8 cellular contexts compared by ENCODE assay signal in genomic region chr12:121668750-121669524, GRCh38. TPM values are rescaled to one million over a fixed set of nuclear protein-coding genes. Genes with fewer than 3 reads are reported as not detected.
A peak's percentile ranks its signal among the peaks of the same experiment; 100 is the strongest.
DNase-seq lines count a peak whose midpoint lies in the region; TF ChIP-seq lines count a peak whose summit lies in the region.

No MANE protein-coding gene starts in this region.

- H3K9me3 ChIP-seq in PC-9 (ENCODE audit: insufficient read depth, low read depth), result no peaks in the 10 kb centered on the region

- peaks cover 8% of the 10 kb centered on the region; the same call in 1 of the 2 replicates for H3K79me2 ChIP-seq in PC-9 (ENCODE audit: low read depth)

- peaks cover 23% of the 10 kb centered on the region for H3F3A ChIP-seq in PC-9 (ENCODE audit: insufficient read depth, low read depth)

- DNase-seq in NCI-H748 (lab: John Stamatoyannopoulos, UW; ENCODE audit: unreplicated experiment), result peak; percentile 24
- DNase-seq in NCI-H748 treated with DMSO at 0.1 percent for 48 hours (lab: John Stamatoyannopoulos, UW), result no peak
- peak in 1 of 2 experiments; percentile 18 for DNase-seq in PC-9
- DNase-seq in activated naive CD4-positive, alpha-beta T cell treated with anti-CD3 and anti-CD28 coated beads, Interleukin-2, amount 10 ng/mL, durations not matched to agents 7 days and 5 days, result peak; percentile 77
- DNase-seq in iPS-NIHi7 (ENCODE audit: extremely low spot score), result peak; percentile 65
- peak; percentile 74 for DNase-seq in stimulated activated CD8-positive, alpha-beta memory T cell treated with anti-CD3 and anti-CD28 coated beads, Interleukin-4, amount 100 ng/mL, for 48 hours
- no peak for DNase-seq in occipital lobe (lab: John Stamatoyannopoulos, UW)
- DNase-seq in amniotic stem cell (lab: John Stamatoyannopoulos, UW), result no peak

- H3K4me3 ChIP-seq in PC-9, result no peak overlapping the region

- no peaks in the 10 kb centered on the region for H3K36me3 ChIP-seq in PC-9 (ENCODE audit: low read depth)

- peaks cover 79% of the 10 kb centered on the region for H3K4me1 Mint-ChIP-seq in activated naive CD4-positive, alpha-beta T cell treated with anti-CD3 and anti-CD28 coated beads, Interleukin-2, amount 10 ng/mL, durations not matched to agents 7 days and 5 days

- H3K9me2 ChIP-seq in PC-9 (ENCODE audit: insufficient read depth), result no peaks in the 10 kb centered on the region

- peak; percentile 62; the same call in 1 of the 2 replicates for TF ChIP-seq CTCF in PC-9 (conservative IDR thresholded peaks at IDR 0.05)

- H3K27ac ChIP-seq in PC-9, result no peak overlapping the region

- peak overlapping the region; percentile 35 for H3K4me2 ChIP-seq in PC-9

- CTCF ChIA-PET in PC-9 (lab: Charles Lee), result interaction anchor here (0.7 to 1.1 kb wide), 5 partner anchors 41 to 177 kb away, joined by 3 to 8 read pairs (median 3); partner anchors contain the start of gene ORAI1
- CTCF ChIA-PET in activated naive CD4-positive, alpha-beta T cell treated with anti-CD3 and anti-CD28 coated beads, Interleukin-2, amount 10 ng/mL, durations not matched to agents 7 days and 5 days (lab: Charles Lee), result interaction anchor here (0.6 to 5.2 kb wide), 31 partner anchors 8 to 190 kb away, joined by 3 to 96 read pairs (median 4); partner anchors contain the start of gene ORAI1

- intact Hi-C loops in PC-9 (cut with micrococcal nuclease; ENCODE audit: unreplicated experiment), result no loop called here

- H3K27ac Mint-ChIP-seq in activated naive CD4-positive, alpha-beta T cell treated with anti-CD3 and anti-CD28 coated beads, Interleukin-2, amount 10 ng/mL, durations not matched to agents 7 days and 5 days, result peak overlapping the region; percentile 75

- H4K20me1 ChIP-seq in PC-9 (ENCODE audit: insufficient read depth), result no peaks in the 10 kb centered on the region

- H3K27me3 Mint-ChIP-seq in activated naive CD4-positive, alpha-beta T cell treated with anti-CD3 and anti-CD28 coated beads, Interleukin-2, amount 10 ng/mL, durations not matched to agents 7 days and 5 days, result no peaks in the 10 kb centered on the region

- H3K36me3 Mint-ChIP-seq in activated naive CD4-positive, alpha-beta T cell treated with anti-CD3 and anti-CD28 coated beads, Interleukin-2, amount 10 ng/mL, durations not matched to agents 7 days and 5 days, result peaks cover 20% of the 10 kb centered on the region

- no TSS peak for BruUV-seq in PC-9 (replicated peaks; lab: Mats Ljungman, UMichigan)

- no peak overlapping the region for H3K4me3 Mint-ChIP-seq in activated naive CD4-positive, alpha-beta T cell treated with anti-CD3 and anti-CD28 coated beads, Interleukin-2, amount 10 ng/mL, durations not matched to agents 7 days and 5 days

- no peaks in the 10 kb centered on the region for H3K9me3 Mint-ChIP-seq in activated naive CD4-positive, alpha-beta T cell treated with anti-CD3 and anti-CD28 coated beads, Interleukin-2, amount 10 ng/mL, durations not matched to agents 7 days and 5 days

- POLR2A ChIA-PET in PC-9 (lab: Charles Lee; ENCODE audit: unreplicated experiment), result interaction anchor here (0.6 kb wide), 2 partner anchors 89 to 1173 kb away, joined by 3 read pairs; partner anchors contain the start of gene DYNLL1

- H3K27me3 ChIP-seq in PC-9 (ENCODE audit: insufficient read depth, low read depth), result no peaks in the 10 kb centered on the region

- H2AFZ ChIP-seq in PC-9, result no peak overlapping the region

- peaks cover 42% of the 10 kb centered on the region for H3K4me1 ChIP-seq in PC-9 (replicated peaks; ENCODE audit: insufficient read depth)

RNA-seq across cellular contexts. Expression of gene MORN3, which starts 0.5 kb away (rescaled TPM):
- total RNA-seq in PC-9 (2021) (1.8 and 2.9 TPM in 2 replicates), occipital lobe (2.8 TPM)

RNA-seq across cellular contexts. Expression of gene ORAI1, which starts 42.6 kb away (rescaled TPM):
- total RNA-seq in PC-9 (2021) (25.6 and 28.1 TPM in 2 replicates), occipital lobe (1.9 TPM)

RNA-seq across cellular contexts. Expression of gene TMEM120B, which starts 43.6 kb away (rescaled TPM):
- total RNA-seq in PC-9 (2021) (10.3 and 12.4 TPM in 2 replicates), occipital lobe (13.7 TPM)

Comparison
In these comparisons a context has a peak if more than half of its experiments do, and no peak if none do; other contexts are left out.
1. DNase-seq: peak in NCI-H748 (single experiment), activated naive CD4-positive, alpha-beta T cell treated with anti-CD3 and anti-CD28 coated beads, Interleukin-2, amount 10 ng/mL, durations not matched to agents 7 days and 5 days (single experiment), iPS-NIHi7 (single experiment) and stimulated activated CD8-positive, alpha-beta memory T cell treated with anti-CD3 and anti-CD28 coated beads, Interleukin-4, amount 100 ng/mL, for 48 hours (single experiment); none in NCI-H748 treated with DMSO at 0.1 percent for 48 hours (single experiment), occipital lobe (single experiment) and amniotic stem cell (single experiment).